ENCODE assay signal across 21 cellular contexts in genomic region chr1:44016875-44017400, GRCh38. TPM values are rescaled to one million over a fixed set of nuclear protein-coding genes. Genes with fewer than 3 reads are reported as not detected.
DNase-seq lines count a peak whose midpoint lies in the region; ATAC-seq lines count a peak whose summit lies in the region.
"Had no signal": no experiment of that assay in that cellular context is flagged by ENCODE, and none has a peak within 500 bp of the region (broad histone marks: within the 10 kb centered on the region; RNA-seq: fewer than 3 reads in every experiment).

No MANE protein-coding gene starts in this region.

- H3K14ac ChIP-seq in neuronal stem cell (ENCODE audit: low read length): peak overlapping the region; percentile 23

- H3K4me1 ChIP-seq in neuronal stem cell (ENCODE audit: control insufficient read depth in 2 of 2, insufficient read depth in 1 of 2, low read depth in 1 of 2, low read length in 2 of 2): peaks cover 33% of the 10 kb centered on the region in 2 donors
- H3K4me1 ChIP-seq: SJCRH30 had no signal

- ATAC-seq in HG03196 (IDR thresholded peaks at IDR 0.05; ENCODE audit: unreplicated experiment): no peak
- no peak for ATAC-seq in stimulated activated naive CD8-positive, alpha-beta T cell treated with anti-CD3 and anti-CD28 coated beads, Interleukin-15, amount 100 ng/mL, for 72 hours
- ATAC-seq in HG02571 (IDR thresholded peaks at IDR 0.05; ENCODE audit: unreplicated experiment): no peak
- ATAC-seq: HCT116 had no signal

- H3K4me2 ChIP-seq in neuronal stem cell (ENCODE audit: insufficient read depth, low read length, poor library complexity, severe bottlenecking): no peak overlapping the region

- H3K27ac Mint-ChIP-seq in stimulated activated naive CD8-positive, alpha-beta T cell treated with anti-CD3 and anti-CD28 coated beads, Interleukin-15, amount 100 ng/mL, for 72 hours: no peak overlapping the region

- peak overlapping the region; percentile 87 for H4K91ac ChIP-seq in neuronal stem cell (ENCODE audit: low read depth, low read length, poor library complexity)

- no peaks in the 10 kb centered on the region for H3K27me3 Mint-ChIP-seq in stimulated activated naive CD8-positive, alpha-beta T cell treated with anti-CD3 and anti-CD28 coated beads, Interleukin-15, amount 100 ng/mL, for 72 hours

- no peaks in the 10 kb centered on the region for H3K27me3 ChIP-seq in neuronal stem cell (ENCODE audit: control insufficient read depth in 3 of 3, insufficient read depth in 3 of 3, low read depth in 1 of 3, low read length in 3 of 3)
- H3K27me3 ChIP-seq: SJCRH30 had no signal

- H3K79me1 ChIP-seq in neuronal stem cell (ENCODE audit: low read depth, low read length): peaks cover 2% of the 10 kb centered on the region

- H3K27ac ChIP-seq in neuronal stem cell (replicated peaks; ENCODE audit: low read length): no peak overlapping the region
- H3K27ac ChIP-seq: SJCRH30 had no signal

- peak overlapping the region; percentile 46 for H3K9ac ChIP-seq in neuronal stem cell (ENCODE audit: low read depth, low read length, poor library complexity)

- H2BK12ac ChIP-seq in neuronal stem cell (ENCODE audit: low read length): peak overlapping the region; percentile 94

- no peaks in the 10 kb centered on the region for H3K9me3 ChIP-seq in neuronal stem cell (replicated peaks in 1 of 2; ENCODE audit: control insufficient read depth in 2 of 2, insufficient read depth in 1 of 2, low read depth in 1 of 2, low read length in 2 of 2)
- H3K9me3 ChIP-seq: SJCRH30 had no signal

- peaks cover 25% of the 10 kb centered on the region for H3K4me1 Mint-ChIP-seq in stimulated activated naive CD8-positive, alpha-beta T cell treated with anti-CD3 and anti-CD28 coated beads, Interleukin-15, amount 100 ng/mL, for 72 hours

- H2BK5ac ChIP-seq in neuronal stem cell (ENCODE audit: low read length): no peak overlapping the region

- peak overlapping the region; percentile 78 for H3K23ac ChIP-seq in neuronal stem cell (ENCODE audit: low read depth, low read length, poor library complexity)

- H3K9me3 Mint-ChIP-seq in stimulated activated naive CD8-positive, alpha-beta T cell treated with anti-CD3 and anti-CD28 coated beads, Interleukin-15, amount 100 ng/mL, for 72 hours: no peaks in the 10 kb centered on the region
- H3K9me3 Mint-ChIP-seq: CD14-positive monocyte had no signal

- H2BK120ac ChIP-seq in neuronal stem cell (ENCODE audit: low read depth, low read length): no peak overlapping the region

- H2BK15ac ChIP-seq in neuronal stem cell (ENCODE audit: low read length): peak overlapping the region; percentile 6

- peak overlapping the region; percentile 27 for H2AFZ ChIP-seq in neuronal stem cell (ENCODE audit: low read length)

- peak overlapping the region; percentile 69 for H3K18ac ChIP-seq in neuronal stem cell (ENCODE audit: low read length)

- peaks cover 0 to 11% of the 10 kb centered on the region in 2 donors for H3K36me3 ChIP-seq in neuronal stem cell (replicated peaks in 1 of 2; ENCODE audit: control insufficient read depth in 2 of 2, insufficient read depth in 2 of 2, low read length in 2 of 2)
- H3K36me3 ChIP-seq: SJCRH30 had no signal

- WGBS in neuronal stem cell (ENCODE audit: extremely low coverage in 2 of 2, insufficient read length in 2 of 2, insufficient replicate concordance in 1 of 2), 2 donors: no CpG with 5 or more reads among the region's 20 CpGs

- H3K4me3 Mint-ChIP-seq in stimulated activated naive CD8-positive, alpha-beta T cell treated with anti-CD3 and anti-CD28 coated beads, Interleukin-15, amount 100 ng/mL, for 72 hours: no peak overlapping the region
- H3K4me3 Mint-ChIP-seq: CD14-positive monocyte had no signal

- H3K4me3 ChIP-seq in neuronal stem cell (ENCODE audit: low read length in 2 of 2): no peak overlapping the region
- H3K4me3 ChIP-seq: SJCRH30 had no signal

- peak overlapping the region; percentile 94 for H2AK5ac ChIP-seq in neuronal stem cell (ENCODE audit: low read depth, low read length)

- peak; percentile 55 for DNase-seq in Ammon's horn (ENCODE audit: low spot score)
- peak; percentile 61 for DNase-seq in astrocyte of the hippocampus (ENCODE audit: low read depth, low spot score)
- peak; percentile 64 for DNase-seq in globus pallidus (ENCODE audit: low spot score)
- no peak for DNase-seq in neuronal stem cell (ENCODE audit: low spot score)
- no peak for DNase-seq in stimulated activated naive CD8-positive, alpha-beta T cell treated with anti-CD3 and anti-CD28 coated beads, Interleukin-15, amount 100 ng/mL, for 72 hours
- DNase-seq in NCI-H2227 treated with DMSO at 0.1 percent for 48 hours (lab: John Stamatoyannopoulos, UW): no peak
- DNase-seq: COR-L47; DMS153; KBM-7; NCI-H1436 treated with DMSO at 0.1 percent for 48 hours; NCI-H2081 treated with DMSO at 0.1 percent for 48 hours; NCI-H345; NCI-H69; NK-92 treated with Interleukin-12 subunit alpha and Interleukin-12 subunit beta, amount 100 ng/mL, for 24 hours; OCI-M1; RPMI8226; SJCRH30 had no signal

- no peak overlapping the region for H4K8ac ChIP-seq in neuronal stem cell (ENCODE audit: low read depth, low read length)

- no peak overlapping the region for H3K4ac ChIP-seq in neuronal stem cell (ENCODE audit: low read length)

RNA-seq across cellular contexts. Expression of gene SLC6A9, which starts 14.3 kb away (rescaled TPM):
- 10.8 TPM for polyA plus RNA-seq in neuronal stem cell (2013, experiment 1 of 2)
- polyA plus RNA-seq in neuronal stem cell (2013, experiment 2 of 2): 10.8 TPM
- polyA plus RNA-seq: CD14-positive monocyte had no signal

RNA-seq across cellular contexts. Expression of gene CCDC24, which starts 25.5 kb away (rescaled TPM):
- 5.3 TPM for polyA plus RNA-seq in neuronal stem cell (2013, experiment 1 of 2)
- polyA plus RNA-seq in neuronal stem cell (2013, experiment 2 of 2): 5.5 TPM

RNA-seq across cellular contexts. Expression of gene B4GALT2, which starts 37.9 kb away (rescaled TPM):
- polyA plus RNA-seq in neuronal stem cell (2013, experiment 1 of 2): 64.3 TPM
- polyA plus RNA-seq in neuronal stem cell (2013, experiment 2 of 2): 60.7 TPM

RNA-seq across cellular contexts. Expression of gene ATP6V0B, which starts 42.2 kb away (rescaled TPM):
- 44.2 TPM for polyA plus RNA-seq in neuronal stem cell (2013, experiment 1 of 2)
- polyA plus RNA-seq in neuronal stem cell (2013, experiment 2 of 2): 41.9 TPM

RNA-seq across cellular contexts. Expression of gene DPH2, which starts 47.1 kb away (rescaled TPM):
- 11.1 TPM for polyA plus RNA-seq in neuronal stem cell (2013, experiment 1 of 2)
- 11.6 TPM for polyA plus RNA-seq in neuronal stem cell (2013, experiment 2 of 2)

Comparison
In these comparisons a context has a peak if more than half of its experiments do, and no peak if none do; other contexts are left out.
1. DNase-seq: peak in Ammon's horn (single experiment), astrocyte of the hippocampus (single experiment) and globus pallidus (single experiment); none in neuronal stem cell (single experiment), stimulated activated naive CD8-positive, alpha-beta T cell treated with anti-CD3 and anti-CD28 coated beads, Interleukin-15, amount 100 ng/mL, for 72 hours (0 of 2) and NCI-H2227 treated with DMSO at 0.1 percent for 48 hours (single experiment).